Comparison of ENCODE assay signal across 8 cellular contexts in genomic region chr1:74468982-74469603, GRCh38. TPM values are rescaled to one million over a fixed set of nuclear protein-coding genes. Genes with fewer than 3 reads are reported as not detected.
DNase-seq lines count a peak whose midpoint lies in the region; ATAC-seq and TF ChIP-seq lines count a peak whose summit lies in the region.

No MANE protein-coding gene starts in this region.

- no peak overlapping the region for H3K14ac ChIP-seq in mesenchymal stem cell (ENCODE audit: low read length in 2 of 2)

- no peak overlapping the region for H3K4me2 ChIP-seq in mesenchymal stem cell (ENCODE audit: low read length, poor library complexity, severe bottlenecking)

- no peak overlapping the region for H2AK5ac ChIP-seq in mesenchymal stem cell (ENCODE audit: low read length, severe bottlenecking)

- no peaks in the 10 kb centered on the region for H3K4me1 ChIP-seq in colonic mucosa
- H3K4me1 ChIP-seq in mesenchymal stem cell (ENCODE audit: control insufficient read depth, insufficient read depth, low read depth, low read length), result no peaks in the 10 kb centered on the region

- H2BK15ac ChIP-seq in mesenchymal stem cell (ENCODE audit: low read depth, poor library complexity, severe bottlenecking), result no peak overlapping the region

- TF ChIP-seq CTCF in colonic mucosa (IDR thresholded peaks at IDR 0.05), result peak; percentile 37

- no peak overlapping the region for H3K23ac ChIP-seq in mesenchymal stem cell (ENCODE audit: low read length in 2 of 2)

- intact Hi-C loops in colonic mucosa (cut with DNase I), result no loop called here

- WGBS in mesenchymal stem cell, result no CpG with 5 or more reads among the region's 2 CpGs

- H3K36me3 ChIP-seq in colonic mucosa (no peaks in the 10 kb centered on the region), mesenchymal stem cell (ENCODE audit: control insufficient read depth in 1 of 2, insufficient read depth in 2 of 2, low read depth in 1 of 2, low read length in 2 of 2) (no peaks in the 10 kb centered on the region)

- peak; percentile 89 for DNase-seq in DMS53 (lab: John Stamatoyannopoulos, UW)
- peak; percentile 77 for DNase-seq in NCI-H748 treated with DMSO at 0.1 percent for 48 hours (lab: John Stamatoyannopoulos, UW)
- DNase-seq in colonic mucosa, result no peak
- peak; percentile 28 for DNase-seq in mesenchymal stem cell
- DNase-seq in UCSD-AML1 (lab: John Stamatoyannopoulos, UW; ENCODE audit: unreplicated experiment), result no peak
- DNase-seq in activated CD4-positive, alpha-beta T cell treated with anti-CD3 and anti-CD28 coated beads, Interleukin-2, amount 50 U/mL, for 1 hour, result no peak

- no peak overlapping the region for H3K4me3 ChIP-seq in colonic mucosa
- H3K4me3 ChIP-seq in mesenchymal stem cell (ENCODE audit: insufficient read depth in 1 of 2, low read depth in 1 of 2, low read length in 2 of 2), result no peak overlapping the region

- H3K27me3 ChIP-seq in colonic mucosa, result no peaks in the 10 kb centered on the region
- H3K27me3 ChIP-seq in mesenchymal stem cell (ENCODE audit: control insufficient read depth in 1 of 2, insufficient read depth in 1 of 2, low read length in 2 of 2), result peaks cover 0 to 14% of the 10 kb centered on the region in 2 experiments

- no peak overlapping the region for H2AFZ ChIP-seq in mesenchymal stem cell (ENCODE audit: low read depth, low read length)

- H2BK120ac ChIP-seq in mesenchymal stem cell (ENCODE audit: low read depth, low read length), result no peak overlapping the region

- H2BK12ac ChIP-seq in mesenchymal stem cell (ENCODE audit: low read length in 2 of 2), result no peak overlapping the region

- H3K27ac ChIP-seq in colonic mucosa (no peak overlapping the region), mesenchymal stem cell (ENCODE audit: low read length, poor library complexity, severe bottlenecking) (no peak overlapping the region)

- ATAC-seq in HG03039 (IDR thresholded peaks at IDR 0.05; ENCODE audit: unreplicated experiment), result peak; percentile 56
- ATAC-seq in GM21576 (IDR thresholded peaks at IDR 0.05; ENCODE audit: unreplicated experiment), result no peak

- no peak overlapping the region for H4K8ac ChIP-seq in mesenchymal stem cell (ENCODE audit: low read length)

- no peak overlapping the region for H3K4ac ChIP-seq in mesenchymal stem cell (ENCODE audit: low read depth in 1 of 2, low read length in 2 of 2)

- H3K9ac ChIP-seq in colonic mucosa (ENCODE audit: low read depth in 2 of 2, low read length in 2 of 2) (no peak overlapping the region), mesenchymal stem cell (ENCODE audit: low read length) (no peak overlapping the region)

- H4K91ac ChIP-seq in mesenchymal stem cell (ENCODE audit: low read length), result no peak overlapping the region

- no peaks in the 10 kb centered on the region for H3K79me1 ChIP-seq in mesenchymal stem cell (replicated peaks; ENCODE audit: low read length, poor library complexity, severe bottlenecking)

- H3K18ac ChIP-seq in mesenchymal stem cell (ENCODE audit: low read depth in 1 of 2, low read length in 2 of 2), result no peak overlapping the region

- H3K9me3 ChIP-seq in colonic mucosa (no peaks in the 10 kb centered on the region), mesenchymal stem cell (ENCODE audit: control insufficient read depth, low read length) (no peaks in the 10 kb centered on the region)

- no peak overlapping the region for H2BK5ac ChIP-seq in mesenchymal stem cell (ENCODE audit: low read depth, low read length, poor library complexity, severe bottlenecking)

RNA-seq across cellular contexts. Expression of gene LRRC53, which starts 43.3 kb away (rescaled TPM):
- total RNA-seq in colonic mucosa, result under 1 TPM in 1 of 2 donors, not detected in 1; 0.07 TPM
- not detected for polyA plus RNA-seq in mesenchymal stem cell (2013, experiment 1 of 2)
- not detected for polyA plus RNA-seq in mesenchymal stem cell (2013, experiment 2 of 2)

Comparison
In these comparisons a context has a peak if more than half of its experiments do, and no peak if none do; other contexts are left out.
1. DNase-seq: peak in DMS53 (single experiment), NCI-H748 treated with DMSO at 0.1 percent for 48 hours (single experiment) and mesenchymal stem cell (single experiment); none in colonic mucosa (single experiment), UCSD-AML1 (single experiment) and activated CD4-positive, alpha-beta T cell treated with anti-CD3 and anti-CD28 coated beads, Interleukin-2, amount 50 U/mL, for 1 hour (single experiment).